ENCODE assay signal across 8 cellular contexts in the genomic region with DNA sequence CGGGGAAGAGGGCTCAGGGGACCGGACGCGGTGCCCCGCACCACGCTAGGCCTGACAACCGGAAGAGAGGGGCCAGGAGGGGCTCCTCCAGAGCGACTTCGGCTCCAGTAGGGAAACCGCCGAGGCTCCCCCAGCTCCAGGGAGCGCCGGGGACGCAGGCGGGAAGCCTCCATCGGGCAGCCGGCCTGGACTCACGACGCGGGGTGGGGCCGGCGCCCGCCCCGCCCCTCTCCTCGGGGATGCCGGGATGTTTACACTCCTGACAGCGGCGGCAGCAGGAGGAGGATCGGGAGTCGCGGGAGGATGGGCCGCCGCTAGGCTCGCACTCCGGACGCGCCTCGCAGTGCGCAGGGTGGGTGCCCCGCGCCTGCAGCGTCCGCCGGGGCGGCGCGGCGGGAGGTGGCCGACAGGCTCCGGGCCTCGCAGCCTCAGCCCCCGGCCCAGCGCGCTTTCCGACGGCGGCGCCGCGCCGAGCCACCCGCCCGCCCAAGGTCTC. TPM values are rescaled to one million over a fixed set of nuclear protein-coding genes. Genes with fewer than 3 reads are reported as not detected.
DNase-seq lines count a peak whose midpoint lies in the region; ATAC-seq and TF ChIP-seq lines count a peak whose summit lies in the region.

TSS of gene NEK7 (plus strand) at position 254 of the 496 bp plus-strand sequence. CDS start 75,583 bp downstream, outside the sequence.

- H3K4me3 ChIP-seq in left ventricle myocardium inferior, result peak within 1 kb of the TSS; percentile 90

- no peaks in the 10 kb centered on the region for H3K9me3 Mint-ChIP-seq in T-cell

- H3K4me1 Mint-ChIP-seq in T-cell, result peaks cover 31 to 48% (median 44%) of the 10 kb centered on the region in 3 donors

- peaks cover 77% of the 10 kb centered on the region for H3K4me1 ChIP-seq in left ventricle myocardium inferior

- H3K4me3 Mint-ChIP-seq in T-cell, result peak within 1 kb of the TSS; percentile 95 to 98 (median 98)

- no peaks in the 10 kb centered on the region for H3K36me3 Mint-ChIP-seq in T-cell

- H3K27me3 ChIP-seq in left ventricle myocardium inferior (ENCODE audit: low read depth), result no peaks in the 10 kb centered on the region

- H3K27me3 Mint-ChIP-seq in T-cell, result no peaks in the 10 kb centered on the region

- TF ChIP-seq CTCF in left ventricle myocardium inferior (IDR thresholded peaks at IDR 0.05; ENCODE audit: borderline replicate concordance), result peak; percentile 31

- CTCF ChIA-PET in T-cell (lab: Charles Lee), result interaction anchor here in 1 of 2 donors (0.7 to 1.8 kb wide), 7 partner anchors 9 to 202 kb away, joined by 3 to 6 read pairs (median 4); no protein-coding TSS in a partner anchor

- DNase-seq in NCI-H1436 treated with DMSO at 0.1 percent for 48 hours (lab: John Stamatoyannopoulos, UW) (peak; percentile 64), T-cell (peak in 32 of 34 experiments; percentile 21 to 62 (median 42)), left ventricle myocardium inferior (peak; percentile 87), posterior vena cava (ENCODE audit: low spot score) (peak; percentile 95), DMS79 (lab: John Stamatoyannopoulos, UW) (no peak)

- H3K27ac ChIP-seq in angular gyrus (ENCODE audit: low read depth, low read length) (peak within 1 kb of the TSS; percentile 86), left ventricle myocardium inferior (replicated peaks) (peak within 1 kb of the TSS; percentile 99)

- peak within 1 kb of the TSS; percentile 99 for H3K27ac Mint-ChIP-seq in T-cell

- TF ChIP-seq POLR2A in GM15510 (IDR thresholded peaks at IDR 0.05; ENCODE audit: borderline replicate concordance, extremely low read depth, insufficient read length), result peak; percentile 71

- no peaks in the 10 kb centered on the region for H3K36me3 ChIP-seq in left ventricle myocardium inferior

- ATAC-seq in HG02798 (IDR thresholded peaks at IDR 0.05; ENCODE audit: poor library complexity, unreplicated experiment) (peak; percentile 56), T-cell (replicated peaks in 1 of 4) (peak; percentile 43 to 54 (median 50))

- intact Hi-C loops in left ventricle myocardium inferior (cut with micrococcal nuclease), result loop anchor here (10.0 kb wide), 1 partner anchor 118 kb away; no protein-coding TSS in a partner anchor
- intact Hi-C loops in posterior vena cava (cut with DNase I), result no loop called here

- no peaks in the 10 kb centered on the region for H3K9me3 ChIP-seq in left ventricle myocardium inferior (replicated peaks)

- POLR2A ChIA-PET in T-cell (lab: Charles Lee), result interaction anchor here in 1 of 2 donors (0.5 kb wide), 1 partner anchor 9 kb away, joined by 3 read pairs; no protein-coding TSS in a partner anchor

RNA-seq across cellular contexts. Expression of gene NEK7, which starts in this region (rescaled TPM):
- total RNA-seq in T-cell, result 10 to 100 TPM; 31.8 to 75.4 (median 69.9) TPM
- 254 TPM for total RNA-seq in left ventricle myocardium inferior
- total RNA-seq in posterior vena cava, result 100 to 1,000 TPM; 117 to 165 TPM
